ENCODE assay signal across 8 cellular contexts in genomic region chrX:49876750-49877149, GRCh38. TPM values are rescaled to one million over a fixed set of nuclear protein-coding genes. Genes with fewer than 3 reads are reported as not detected.
DNase-seq lines count a peak whose midpoint lies in the region; ATAC-seq and TF ChIP-seq lines count a peak whose summit lies in the region.

No MANE protein-coding gene starts in this region.

- H3K4me3 ChIP-seq in cardiac muscle cell (no peak overlapping the region), WERI-Rb-1 (ENCODE audit: low read depth, low read length) (no peak overlapping the region), upper lobe of right lung (no peak overlapping the region)

- intact Hi-C loops in Right ventricle myocardium superior (cut with DNase I): no loop called here
- intact Hi-C loops in upper lobe of right lung (cut with DNase I): no loop called here

- no peak overlapping the region for H3K27ac ChIP-seq in cardiac muscle cell
- H3K27ac ChIP-seq in WERI-Rb-1: no peak overlapping the region
- no peak overlapping the region for H3K27ac ChIP-seq in upper lobe of right lung

- H3K36me3 ChIP-seq in cardiac muscle cell: no peaks in the 10 kb centered on the region
- no peaks in the 10 kb centered on the region for H3K36me3 ChIP-seq in WERI-Rb-1
- H3K36me3 ChIP-seq in upper lobe of right lung: no peaks in the 10 kb centered on the region

- H3K27me3 ChIP-seq in cardiac muscle cell (no peaks in the 10 kb centered on the region), WERI-Rb-1 (ENCODE audit: insufficient read depth, low read depth, severe bottlenecking) (peaks cover 37% of the 10 kb centered on the region), upper lobe of right lung (no peaks in the 10 kb centered on the region)

- TF ChIP-seq CTCF in cardiac muscle cell (IDR thresholded peaks at IDR 0.05; ENCODE audit: low read depth, low read length) (peak; percentile 35), WERI-Rb-1 (IDR thresholded peaks at IDR 0.05; ENCODE audit: low read depth, low read length) (peak; percentile 39; the same call in 1 of the 2 replicates), upper lobe of right lung (IDR thresholded peaks at IDR 0.05) (peak; percentile 53)

- no peak for ATAC-seq in Right ventricle myocardium superior (ENCODE audit: poor library complexity)
- ATAC-seq in upper lobe of right lung: no peak
- no peak for ATAC-seq in GM21381 (IDR thresholded peaks at IDR 0.05; ENCODE audit: unreplicated experiment)
- ATAC-seq in activated CD4-positive, CD25-positive, alpha-beta regulatory T cell treated with anti-CD3 and anti-CD28 coated beads, Interleukin-2, amount 50 U/mL, for 24 hours: no peak

- peak; percentile 24 to 26 for DNase-seq in cardiac muscle cell (ENCODE audit: low read depth in 1 of 2, low spot score in 1 of 2)
- no peak for DNase-seq in Right ventricle myocardium superior
- peak; percentile 1 for DNase-seq in KG1 (lab: John Stamatoyannopoulos, UW)
- no peak for DNase-seq in WERI-Rb-1
- peak; percentile 65 for DNase-seq in inferior parietal cortex (ENCODE audit: extremely low spot score)
- DNase-seq in upper lobe of right lung: no peak

- no peaks in the 10 kb centered on the region for H3K4me1 ChIP-seq in cardiac muscle cell (ENCODE audit: low read depth)
- peaks cover 3% of the 10 kb centered on the region for H3K4me1 ChIP-seq in upper lobe of right lung

- H3K9me3 ChIP-seq in cardiac muscle cell (ENCODE audit: low read depth): no peaks in the 10 kb centered on the region
- no peaks in the 10 kb centered on the region for H3K9me3 ChIP-seq in WERI-Rb-1 (ENCODE audit: severe bottlenecking)
- no peaks in the 10 kb centered on the region for H3K9me3 ChIP-seq in upper lobe of right lung

RNA-seq across cellular contexts. Expression of gene USP27X, which starts 2.5 kb away (rescaled TPM):
- total RNA-seq in cardiac muscle cell (2.9 and 3.8 TPM in 2 replicates), Right ventricle myocardium superior (1.9 TPM), upper lobe of right lung (3.0 TPM)
- 1.7 and 1.8 TPM in 2 replicates for polyA plus RNA-seq in cardiac muscle cell

RNA-seq across cellular contexts. Expression of gene CLCN5, which starts 45.6 kb away (rescaled TPM):
- total RNA-seq in cardiac muscle cell (16.6 TPM in 2 replicates), Right ventricle myocardium superior (1.2 TPM), upper lobe of right lung (12.2 TPM)
- polyA plus RNA-seq in cardiac muscle cell: 6.2 and 6.6 TPM in 2 replicates

RNA-seq across cellular contexts. Expression of gene PAGE4, which starts 47.6 kb away (rescaled TPM):
- total RNA-seq in cardiac muscle cell (not detected in 2 replicates), Right ventricle myocardium superior (not detected), upper lobe of right lung (not detected)
- not detected in 2 replicates for polyA plus RNA-seq in cardiac muscle cell

Comparison
In these comparisons a context has a peak if more than half of its experiments do, and no peak if none do; other contexts are left out.
1. DNase-seq: peak in cardiac muscle cell (2 of 2), KG1 (single experiment) and inferior parietal cortex (single experiment); none in Right ventricle myocardium superior (single experiment), WERI-Rb-1 (single experiment) and upper lobe of right lung (single experiment).
2. Peak in every context shown above with its lines, with median percentiles within 50 percentile points of each other: CTCF ChIP-seq.